In genomic region chr1:242208021-242208420, GRCh38 we compare ENCODE assay signal across 23 cellular contexts.
"Had no signal": no experiment of that assay in that cellular context is flagged by ENCODE, and none has a peak within 500 bp of the region (broad histone marks: within the 10 kb centered on the region; RNA-seq: fewer than 3 reads in every experiment).

No MANE protein-coding gene starts in this region.

- H3K79me2 ChIP-seq: hepatocyte had no signal

- FAIRE-seq: endothelial cell of umbilical vein had no signal

- H3K36me3 ChIP-seq: colonic mucosa, esophagus squamous epithelium, gastroesophageal sphincter, heart left ventricle, left ventricle myocardium inferior, lower lobe of right lung had no signal

- H3K4me2 ChIP-seq: hepatocyte had no signal

- H3K4me1 ChIP-seq: colonic mucosa, esophagus squamous epithelium, gastroesophageal sphincter, heart left ventricle, left ventricle myocardium inferior, lower lobe of right lung had no signal

- H3K9me3 ChIP-seq: colonic mucosa, esophagus squamous epithelium, heart left ventricle, left ventricle myocardium inferior, lower lobe of right lung had no signal

- ATAC-seq: esophagus mucosa, gastroesophageal sphincter, heart left ventricle, left colon, left lobe of liver, lower lobe of right lung, mucosa of descending colon had no signal

- H3K27me3 ChIP-seq: colonic mucosa, esophagus squamous epithelium, heart left ventricle, hepatocyte had no signal

- DNase-seq: cerebellar nuclear complex; colonic mucosa; cortex of kidney; effector CD4-positive, alpha-beta T cell; effector memory CD4-positive, alpha-beta T cell; erythroblast; esophagus squamous epithelium; foreskin fibroblast; heart left ventricle; hypothalamus; immature natural killer cell; islet precursor cell; kidney; kidney glomerular epithelial cell; left colon; left ventricle myocardium inferior; lower lobe of right lung; mucosa of descending colon had no signal

- H3K27ac ChIP-seq: colonic mucosa, esophagus squamous epithelium, gastroesophageal sphincter, heart left ventricle, hepatocyte, left ventricle myocardium inferior, lower lobe of right lung had no signal

- H3K4me3 ChIP-seq: colonic mucosa, esophagus squamous epithelium, gastroesophageal sphincter, heart left ventricle, hepatocyte, left ventricle myocardium inferior, lower lobe of right lung, mucosa of descending colon had no signal
